Comparison of ENCODE assay signal across 19 cellular contexts in the genomic region with DNA sequence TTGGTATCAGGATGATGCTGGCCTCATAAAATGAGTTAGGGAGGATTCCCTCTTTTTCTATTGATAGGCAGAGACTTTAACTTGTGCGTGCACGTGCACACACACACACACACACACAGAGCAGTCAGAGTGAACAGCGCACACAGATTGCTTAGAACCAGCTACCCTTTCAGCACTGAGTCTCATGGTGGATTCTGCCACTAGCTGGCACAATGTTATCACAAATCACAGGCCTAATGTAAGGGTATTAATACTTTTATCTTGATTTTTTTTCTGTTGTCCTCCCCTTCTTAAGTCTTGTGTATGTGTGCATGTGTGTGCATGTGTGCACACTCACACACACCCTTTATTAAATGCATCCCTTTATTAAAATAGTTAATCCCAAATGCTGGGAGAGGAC. TPM values are rescaled to one million over a fixed set of nuclear protein-coding genes. Genes with fewer than 3 reads are reported as not detected.
DNase-seq lines count a peak whose midpoint lies in the region; ATAC-seq and TF ChIP-seq lines count a peak whose summit lies in the region.
"Had no signal": no experiment of that assay in that cellular context is flagged by ENCODE, and none has a peak within 500 bp of the region (broad histone marks: within the 10 kb centered on the region; RNA-seq: fewer than 3 reads in every experiment).

No MANE protein-coding gene starts in this region.

- peaks cover 0 to 23% (median 8%) of the 10 kb centered on the region in 3 experiments for H3K36me3 ChIP-seq in naive thymus-derived CD4-positive, alpha-beta T cell (ENCODE audit: control insufficient read depth in 2 of 3, insufficient read depth in 3 of 3, low read length in 3 of 3)
- H3K36me3 ChIP-seq: neutrophil had no signal

- H3K36me3 Mint-ChIP-seq in activated CD4-positive, alpha-beta T cell treated with anti-CD3 and anti-CD28 coated beads for 36 hours (ENCODE audit: low read depth) = peaks cover 19% of the 10 kb centered on the region
- H3K36me3 Mint-ChIP-seq in T-cell (peaks cover 15% of the 10 kb centered on the region), progenitor cell of endocrine pancreas (ENCODE audit: insufficient read depth) (no peaks in the 10 kb centered on the region)
- peaks cover 0 to 31% (median 15%) of the 10 kb centered on the region in 5 donors for H3K36me3 Mint-ChIP-seq in naive thymus-derived CD4-positive, alpha-beta T cell
- H3K36me3 Mint-ChIP-seq: stimulated activated effector memory CD8-positive, alpha-beta T cell treated with anti-CD3 and anti-CD28 coated beads, Interleukin-12 subunit alpha, Interleukin-12 subunit beta, amount 100 ng/mL, for 72 hours had no signal

- H3K9me3 ChIP-seq in naive thymus-derived CD4-positive, alpha-beta T cell (ENCODE audit: control insufficient read depth in 2 of 3, low read length in 3 of 3) = no peaks in the 10 kb centered on the region
- H3K9me3 ChIP-seq: neutrophil had no signal

- H3K27ac ChIP-seq in naive thymus-derived CD4-positive, alpha-beta T cell (ENCODE audit: low read depth, low read length) = peak overlapping the region; percentile 22
- H3K27ac ChIP-seq in RWPE1 = no peak overlapping the region
- H3K27ac ChIP-seq: neutrophil had no signal

- no peak overlapping the region for H3K4me3 ChIP-seq in GM12875 (ENCODE audit: low read depth, low read length)
- no peak overlapping the region for H3K4me3 ChIP-seq in naive thymus-derived CD4-positive, alpha-beta T cell (ENCODE audit: low read length)
- H3K4me3 ChIP-seq: BLaER1 treated with 17β-estradiol and CSF1 and Interleukin-3, amounts not matched to agents 10 nM and 100 nM had no signal

- no peaks in the 10 kb centered on the region for H3K27me3 Mint-ChIP-seq in activated CD4-positive, alpha-beta T cell treated with anti-CD3 and anti-CD28 coated beads for 36 hours
- H3K27me3 Mint-ChIP-seq in T-cell = no peaks in the 10 kb centered on the region
- H3K27me3 Mint-ChIP-seq in naive thymus-derived CD4-positive, alpha-beta T cell = no peaks in the 10 kb centered on the region
- no peaks in the 10 kb centered on the region for H3K27me3 Mint-ChIP-seq in progenitor cell of endocrine pancreas
- H3K27me3 Mint-ChIP-seq: type B pancreatic cell had no signal

- peaks cover 50% of the 10 kb centered on the region for H3K4me1 Mint-ChIP-seq in activated CD4-positive, alpha-beta T cell treated with anti-CD3 and anti-CD28 coated beads for 36 hours
- H3K4me1 Mint-ChIP-seq in T-cell (peaks cover 43 to 48% (median 45%) of the 10 kb centered on the region in 3 donors), progenitor cell of endocrine pancreas (ENCODE audit: low read depth) (no peaks in the 10 kb centered on the region)
- H3K4me1 Mint-ChIP-seq in naive thymus-derived CD4-positive, alpha-beta T cell = peaks cover 15 to 71% (median 62%) of the 10 kb centered on the region in 7 donors
- H3K4me1 Mint-ChIP-seq: stimulated activated effector memory CD8-positive, alpha-beta T cell treated with anti-CD3 and anti-CD28 coated beads, Interleukin-12 subunit alpha, Interleukin-12 subunit beta, amount 100 ng/mL, for 72 hours had no signal

- POLR2A ChIA-PET in activated CD4-positive, alpha-beta T cell treated with anti-CD3 and anti-CD28 coated beads for 36 hours (lab: Charles Lee) = interaction anchor here (1.2 kb wide), 1 partner anchor 16 kb away, joined by 4 read pairs; no protein-coding TSS in a partner anchor
- POLR2A ChIA-PET in T-cell (lab: Charles Lee) (no interaction called here), RWPE1 (lab: Yijun Ruan, JAX; ENCODE audit: low non-redundant PET) (no interaction called here)
- POLR2A ChIA-PET in naive thymus-derived CD4-positive, alpha-beta T cell (lab: Charles Lee) = interaction anchor here (0.6 to 2.2 kb wide), 13 partner anchors 8 to 577 kb away, joined by 3 to 9 read pairs (median 4); no protein-coding TSS in a partner anchor

- no peak overlapping the region for H3K4me3 Mint-ChIP-seq in activated CD4-positive, alpha-beta T cell treated with anti-CD3 and anti-CD28 coated beads for 36 hours
- H3K4me3 Mint-ChIP-seq in T-cell (no peak overlapping the region), progenitor cell of endocrine pancreas (ENCODE audit: low read depth) (no peak overlapping the region)
- H3K4me3 Mint-ChIP-seq in naive thymus-derived CD4-positive, alpha-beta T cell = peak overlapping the region in 6 of 10 donors; percentile 22 to 76 (median 53)
- H3K4me3 Mint-ChIP-seq: stimulated activated effector memory CD8-positive, alpha-beta T cell treated with anti-CD3 and anti-CD28 coated beads, Interleukin-12 subunit alpha, Interleukin-12 subunit beta, amount 100 ng/mL, for 72 hours; T-helper 2 cell treated with Interferon-gamma antibody and Interleukin-4, amounts not matched to agents 5 μg/mL and 100 μg/mL, for 36 hours had no signal

- H3K27ac Mint-ChIP-seq in activated CD4-positive, alpha-beta T cell treated with anti-CD3 and anti-CD28 coated beads for 36 hours = peak overlapping the region; percentile 76
- H3K27ac Mint-ChIP-seq in T-cell (peak overlapping the region; percentile 88 to 89), progenitor cell of endocrine pancreas (no peak overlapping the region)
- peak overlapping the region in 8 of 9 donors; percentile 76 to 99 (median 88) for H3K27ac Mint-ChIP-seq in naive thymus-derived CD4-positive, alpha-beta T cell
- H3K27ac Mint-ChIP-seq: stimulated activated effector memory CD8-positive, alpha-beta T cell treated with anti-CD3 and anti-CD28 coated beads, Interleukin-12 subunit alpha, Interleukin-12 subunit beta, amount 100 ng/mL, for 72 hours; T-helper 2 cell treated with Interferon-gamma antibody and Interleukin-4, amounts not matched to agents 5 μg/mL and 100 μg/mL, for 36 hours had no signal

- intact Hi-C loops in activated CD4-positive, alpha-beta T cell treated with anti-CD3 and anti-CD28 coated beads for 36 hours (cut with DNase I, micrococcal nuclease) = no loop called here
- intact Hi-C loops in naive thymus-derived CD4-positive, alpha-beta T cell (cut with micrococcal nuclease) = no loop called here

- no peak for ATAC-seq in activated CD4-positive, alpha-beta T cell treated with anti-CD3 and anti-CD28 coated beads for 36 hours
- ATAC-seq in T-cell (replicated peaks in 1 of 4) = peak in 3 of 4 experiments; percentile 33 to 43 (median 36)
- peak; percentile 15 for ATAC-seq in naive thymus-derived CD4-positive, alpha-beta T cell
- ATAC-seq: stimulated activated effector memory CD8-positive, alpha-beta T cell treated with anti-CD3 and anti-CD28 coated beads, Interleukin-12 subunit alpha, Interleukin-12 subunit beta, amount 100 ng/mL, for 72 hours had no signal

- DNase-seq in activated CD4-positive, alpha-beta T cell treated with anti-CD3 and anti-CD28 coated beads for 36 hours = no peak
- no peak for DNase-seq in activated CD4-positive, alpha-beta T cell treated with anti-CD3 and anti-CD28 coated beads, Interleukin-2, amount 50 U/mL, for 4 hours
- DNase-seq in T-cell (no peak), RWPE1 (ENCODE audit: low spot score) (no peak), progenitor cell of endocrine pancreas (ENCODE audit: low spot score, unreplicated experiment) (no peak)
- peak in 3 of 9 donors; percentile 13 to 31 (median 27) for DNase-seq in naive thymus-derived CD4-positive, alpha-beta T cell
- no peak for DNase-seq in stimulated activated CD4-positive, alpha-beta T cell treated with anti-CD3 and anti-CD28 coated beads, Interleukin-2, amount 100 ng/mL, for 48 hours
- DNase-seq: activated effector memory CD4-positive, alpha-beta T cell treated with anti-CD3 and anti-CD28 coated beads, Interleukin-2, amount 50 U/mL, for 16 hours; cortex of kidney; foreskin melanocyte; GF-D8; GOT3; NCI-H1930 had no signal

- CTCF ChIA-PET in activated CD4-positive, alpha-beta T cell treated with anti-CD3 and anti-CD28 coated beads for 36 hours (lab: Charles Lee) = interaction anchor here (1.1 to 1.5 kb wide), 3 partner anchors 10 to 127 kb away, joined by 3 to 8 read pairs (median 3); no protein-coding TSS in a partner anchor
- CTCF ChIA-PET in T-cell (lab: Charles Lee) = interaction anchor here in 1 of 2 donors (1.7 kb wide), 1 partner anchor 12 kb away, joined by 5 read pairs; no protein-coding TSS in a partner anchor
- CTCF ChIA-PET in naive thymus-derived CD4-positive, alpha-beta T cell (lab: Charles Lee) = interaction anchor here (0.7 to 2.8 kb wide), 7 partner anchors 9 to 528 kb away, joined by 3 to 18 read pairs (median 3); no protein-coding TSS in a partner anchor
- CTCF ChIA-PET in RWPE1 (lab: Yijun Ruan, JAX) = no interaction called here

- no peaks in the 10 kb centered on the region for H3K27me3 ChIP-seq in naive thymus-derived CD4-positive, alpha-beta T cell (ENCODE audit: control insufficient read depth in 2 of 2, insufficient read depth in 2 of 2, low read length in 2 of 2)
- H3K27me3 ChIP-seq: BLaER1 treated with 17β-estradiol and CSF1 and Interleukin-3, amounts not matched to agents 10 nM and 100 nM; neutrophil had no signal

- H3K4me1 ChIP-seq in naive thymus-derived CD4-positive, alpha-beta T cell (ENCODE audit: control insufficient read depth in 2 of 2, insufficient read depth in 2 of 2, low read length in 2 of 2) = peaks cover 0 to 42% of the 10 kb centered on the region in 2 donors

- TF ChIP-seq CTCF in GM12875 (IDR thresholded peaks at IDR 0.05; ENCODE audit: borderline replicate concordance, insufficient read depth, low read depth, low read length) = 0 out of 2 replicates have a peak, but pooled peaks have one; percentile 7
- TF ChIP-seq CTCF in RWPE1 (conservative IDR thresholded peaks at IDR 0.05; ENCODE audit: low read depth) = no peak
- no peak for TF ChIP-seq CTCF in progenitor cell of endocrine pancreas (IDR thresholded peaks at IDR 0.05; ENCODE audit: unreplicated experiment)

- H3K9me3 Mint-ChIP-seq in activated CD4-positive, alpha-beta T cell treated with anti-CD3 and anti-CD28 coated beads for 36 hours (ENCODE audit: low read depth) = peaks cover 4% of the 10 kb centered on the region
- H3K9me3 Mint-ChIP-seq in T-cell = no peaks in the 10 kb centered on the region
- H3K9me3 Mint-ChIP-seq in naive thymus-derived CD4-positive, alpha-beta T cell = peaks cover 0 to 9% (median 0%) of the 10 kb centered on the region in 11 donors
- no peaks in the 10 kb centered on the region for H3K9me3 Mint-ChIP-seq in progenitor cell of endocrine pancreas (ENCODE audit: low read depth)
- H3K9me3 Mint-ChIP-seq: stimulated activated effector memory CD8-positive, alpha-beta T cell treated with anti-CD3 and anti-CD28 coated beads, Interleukin-12 subunit alpha, Interleukin-12 subunit beta, amount 100 ng/mL, for 72 hours; type B pancreatic cell had no signal

RNA-seq across cellular contexts. Expression of gene HADH, which starts 53.2 kb away (rescaled TPM):
- 10 to 100 TPM; 58.4 to 60.8 TPM for total RNA-seq in activated CD4-positive, alpha-beta T cell treated with anti-CD3 and anti-CD28 coated beads for 36 hours
- total RNA-seq in T-cell (10 to 100 TPM; 14.2 to 25.0 (median 17.8) TPM), progenitor cell of endocrine pancreas (44.1 TPM in 2 replicates)
- 10 to 100 TPM; 16.5 to 38.8 (median 29.7) TPM for total RNA-seq in naive thymus-derived CD4-positive, alpha-beta T cell
- polyA plus RNA-seq in naive thymus-derived CD4-positive, alpha-beta T cell = 10 to 100 TPM; 43.0 to 45.1 TPM

Comparison
In these comparisons a context has a peak if more than half of its experiments do, and no peak if none do; other contexts are left out.
1. H3K4me3 Mint-ChIP-seq: peak in naive thymus-derived CD4-positive, alpha-beta T cell (6 of 10); none in activated CD4-positive, alpha-beta T cell treated with anti-CD3 and anti-CD28 coated beads for 36 hours (single experiment), T-cell (0 of 3) and progenitor cell of endocrine pancreas (single experiment).
2. POLR2A ChIA-PET loops: an anchor here in activated CD4-positive, alpha-beta T cell treated with anti-CD3 and anti-CD28 coated beads for 36 hours (1.2 kb wide) and naive thymus-derived CD4-positive, alpha-beta T cell (0.6 to 2.2 kb wide); none called in T-cell and RWPE1.